27 cellular contexts compared by ENCODE assay signal in genomic region chr1:64117492-64117891, GRCh38.
DNase-seq lines count a peak whose midpoint lies in the region; ATAC-seq, FAIRE-seq and TF ChIP-seq lines count a peak whose summit lies in the region.
"Had no signal": no experiment of that assay in that cellular context is flagged by ENCODE, and none has a peak within 500 bp of the region (broad histone marks: within the 10 kb centered on the region; RNA-seq: fewer than 3 reads in every experiment).

No MANE protein-coding gene starts in this region.

- no peak for FAIRE-seq in K562 (lab: Jason Lieb, UNC)
- peak; percentile 29 for FAIRE-seq in keratinocyte (lab: Jason Lieb, UNC)
- FAIRE-seq: A204.1, GM12878, GM12892, GM18507 had no signal

- WGBS in K562 (ENCODE audit: insufficient coverage, low coverage, missing lambda C conversion rate), result 0% methylated on average over 1 of the region's 1 CpG

- no peaks in the 10 kb centered on the region for H3K9me3 Mint-ChIP-seq in chondrocyte (ENCODE audit: low read depth)
- H3K9me3 Mint-ChIP-seq: CD4-positive, alpha-beta memory T cell had no signal

- H4K20me1 ChIP-seq in K562 (replicated peaks; ENCODE audit: control insufficient read depth, insufficient read depth, low read length), result no peaks in the 10 kb centered on the region
- H4K20me1 ChIP-seq in keratinocyte (ENCODE audit: control insufficient read depth, extremely low read depth, insufficient read depth, low read length), result no peaks in the 10 kb centered on the region
- no peaks in the 10 kb centered on the region for H4K20me1 ChIP-seq in Karpas-422 (ENCODE audit: insufficient read depth, low read depth, low read length)
- H4K20me1 ChIP-seq: BLaER1 had no signal

- in situ Hi-C loops in K562 (cut with MboI), result no loop called here

- DNase-seq in K562 (ENCODE audit: extremely low read depth in 1 of 4, low spot score in 3 of 4), result no peak
- no peak for DNase-seq in chondrocyte (ENCODE audit: low spot score)
- no peak for DNase-seq in keratinocyte (ENCODE audit: low read depth, low spot score)
- DNase-seq in Karpas-422, result no peak
- DNase-seq in NOMO-1 (lab: John Stamatoyannopoulos, UW; ENCODE audit: unreplicated experiment in 2 of 2), result no peak
- DNase-seq: 8988T; ACHN; BE2C; C1 segment of cervical spinal cord; CD4-positive, alpha-beta memory T cell; CD4-positive, CD25-positive, alpha-beta regulatory T cell; CD8-positive, alpha-beta memory T cell; COR-L47; DMS 273 treated with DMSO at 0.1 percent for 48 hours; DMS153; DMS53; DMS79; DND-41; EL; GDM1 had no signal

- H3K4me1 Mint-ChIP-seq in chondrocyte (ENCODE audit: low read depth), result peaks cover 61% of the 10 kb centered on the region
- H3K4me1 Mint-ChIP-seq: CD14-positive monocyte; CD4-positive, alpha-beta memory T cell; CD4-positive, CD25-positive, alpha-beta regulatory T cell; CD8-positive, alpha-beta memory T cell had no signal

- H3K27me3 Mint-ChIP-seq in chondrocyte (ENCODE audit: low read depth), result no peaks in the 10 kb centered on the region

- TF ChIP-seq RAD21 in K562 (CRISPR knock-in tag; conservative IDR thresholded peaks at IDR 0.05 in 1 of 2, IDR thresholded peaks at IDR 0.05 in 1 of 2), result no peak

- no peak for ATAC-seq in K562
- ATAC-seq in GM18511 (IDR thresholded peaks at IDR 0.05; ENCODE audit: unreplicated experiment), result no peak
- ATAC-seq: GM12878 had no signal

- TF ChIP-seq EP300 in K562 (IDR thresholded peaks at IDR 0.05; ENCODE audit: low read length), result no peak

- H3K9me3 ChIP-seq in K562 (replicated peaks; ENCODE audit: control insufficient read depth, insufficient read depth, low read depth, low read length) (no peaks in the 10 kb centered on the region), keratinocyte (ENCODE audit: control insufficient read depth, low read depth, low read length) (no peaks in the 10 kb centered on the region), Karpas-422 (ENCODE audit: low read length) (no peaks in the 10 kb centered on the region)
- H3K9me3 ChIP-seq: BE2C, BLaER1 had no signal

- no peaks in the 10 kb centered on the region for H3K9me1 ChIP-seq in K562 (ENCODE audit: control insufficient read depth, insufficient read depth, low read length)
- no peaks in the 10 kb centered on the region for H3K9me1 ChIP-seq in keratinocyte (ENCODE audit: control insufficient read depth, extremely low read depth, insufficient read depth, low read length)

- intact Hi-C loops in K562 (cut with micrococcal nuclease), result no loop called here

- H3K4me3 Mint-ChIP-seq in chondrocyte (ENCODE audit: unreplicated experiment), result no peak overlapping the region
- H3K4me3 Mint-ChIP-seq: CD14-positive monocyte; CD4-positive, alpha-beta memory T cell; CD4-positive, CD25-positive, alpha-beta regulatory T cell; CD8-positive, alpha-beta memory T cell had no signal

- no peaks in the 10 kb centered on the region for H3K4me1 ChIP-seq in K562 (replicated peaks in 1 of 2; ENCODE audit: control insufficient read depth in 2 of 2, insufficient read depth in 2 of 2, low read length in 2 of 2)
- H3K4me1 ChIP-seq in keratinocyte (ENCODE audit: control insufficient read depth, extremely low read depth, insufficient read depth, low read length), result peaks cover 35% of the 10 kb centered on the region
- H3K4me1 ChIP-seq in Karpas-422 (ENCODE audit: low read length), result no peaks in the 10 kb centered on the region
- H3K4me1 ChIP-seq: BE2C, BLaER1 had no signal

- no peak for TF ChIP-seq POLR2A in K562 (conservative IDR thresholded peaks at IDR 0.05)

- POLR2A ChIA-PET in K562 (lab: Yijun Ruan, JAX), result no interaction called here

- H3K4me3 ChIP-seq in K562 (no peak overlapping the region), keratinocyte (ENCODE audit: control insufficient read depth in 2 of 3, extremely low read depth in 1 of 3, insufficient read depth in 2 of 3, low read depth in 1 of 3, low read length in 3 of 3) (no peak overlapping the region), Karpas-422 (ENCODE audit: low read length) (no peak overlapping the region)
- H3K4me3 ChIP-seq: BLaER1, GM12878 had no signal

- H2AFZ ChIP-seq in K562 (ENCODE audit: low read depth, low read length) (no peak overlapping the region), keratinocyte (ENCODE audit: control insufficient read depth, low read length) (no peak overlapping the region), Karpas-422 (ENCODE audit: low read length) (no peak overlapping the region)

- no peaks in the 10 kb centered on the region for H3K9me2 ChIP-seq in Karpas-422 (replicated peaks; ENCODE audit: insufficient read depth, low read length)

- TF ChIP-seq CTCF in K562 (IDR thresholded peaks at IDR 0.05 in 2 of 3, conservative IDR thresholded peaks at IDR 0.05 in 1 of 3; ENCODE audit: insufficient read depth in 2 of 3, low read depth in 1 of 3, low read length in 3 of 3), result no peak
- TF ChIP-seq CTCF in chondrocyte (IDR thresholded peaks at IDR 0.05), result no peak
- TF ChIP-seq CTCF in keratinocyte (optimal IDR thresholded peaks at IDR 0.05 in 1 of 3, IDR thresholded peaks at IDR 0.05 in 1 of 3, conservative IDR thresholded peaks at IDR 0.05 in 1 of 3; ENCODE audit: extremely low read depth in 1 of 3, insufficient read depth in 2 of 3, low read length in 3 of 3), result no peak

- H3K27me3 ChIP-seq in K562 (ENCODE audit: control insufficient read depth in 2 of 2, insufficient read depth in 2 of 2, low read length in 2 of 2) (no peaks in the 10 kb centered on the region), keratinocyte (ENCODE audit: control insufficient read depth, extremely low read depth, insufficient read depth, low read length) (no peaks in the 10 kb centered on the region), Karpas-422 (ENCODE audit: low read length) (no peaks in the 10 kb centered on the region)
- H3K27me3 ChIP-seq: BE2C, BLaER1 had no signal

- no TSS peak for BruUV-seq in K562 (replicated peaks; lab: Mats Ljungman, UMichigan)

- CTCF ChIA-PET in K562 (lab: Yijun Ruan, JAX; ENCODE audit: low intra/inter-chr PET ratio), result no interaction called here

- H3K9ac ChIP-seq in K562 (ENCODE audit: insufficient read depth in 1 of 2, low read depth in 2 of 2, low read length in 2 of 2), result no peak overlapping the region
- H3K9ac ChIP-seq in keratinocyte (ENCODE audit: control insufficient read depth, extremely low read depth, insufficient read depth, low read length), result no peak overlapping the region
- no peak overlapping the region for H3K9ac ChIP-seq in Karpas-422 (ENCODE audit: low read length)
- H3K9ac ChIP-seq: BLaER1 had no signal

- dilution Hi-C loops in keratinocyte (cut with MboI; ENCODE audit: extremely low pct_ligation_motif_present, low sequenced_read_pairs), result no loop called here

- H3K27ac Mint-ChIP-seq in chondrocyte (ENCODE audit: unreplicated experiment), result peak overlapping the region; percentile 73
- H3K27ac Mint-ChIP-seq: CD14-positive monocyte; CD4-positive, alpha-beta memory T cell; CD4-positive, CD25-positive, alpha-beta regulatory T cell had no signal

- H3K79me2 ChIP-seq in K562 (ENCODE audit: control insufficient read depth, insufficient read depth, low read length) (no peaks in the 10 kb centered on the region), keratinocyte (ENCODE audit: control insufficient read depth, insufficient read depth, low read length) (no peaks in the 10 kb centered on the region), Karpas-422 (ENCODE audit: low read length) (no peaks in the 10 kb centered on the region)

- no peak overlapping the region for H3K27ac ChIP-seq in K562 (ENCODE audit: extremely low read depth, low read depth, low read length)
- H3K27ac ChIP-seq in keratinocyte (ENCODE audit: control insufficient read depth, insufficient read depth, low read length), result no peak overlapping the region
- H3K27ac ChIP-seq in Karpas-422 (ENCODE audit: low read length), result no peak overlapping the region
- H3K27ac ChIP-seq: BLaER1 had no signal

- H3K36me3 ChIP-seq in K562 (ENCODE audit: control insufficient read depth, insufficient read depth, low read length) (no peaks in the 10 kb centered on the region), keratinocyte (ENCODE audit: control insufficient read depth in 2 of 2, extremely low read depth in 1 of 2, insufficient read depth in 2 of 2, low read length in 2 of 2) (no peaks in the 10 kb centered on the region), Karpas-422 (ENCODE audit: insufficient read depth, low read length) (no peaks in the 10 kb centered on the region)
- H3K36me3 ChIP-seq: BE2C, BLaER1 had no signal

- H3K4me2 ChIP-seq in K562 (ENCODE audit: insufficient read depth, low read length), result no peak overlapping the region
- no peak overlapping the region for H3K4me2 ChIP-seq in keratinocyte (ENCODE audit: control insufficient read depth, extremely low read depth, insufficient read depth, low read depth, low read length)
- H3K4me2 ChIP-seq in Karpas-422 (ENCODE audit: low read depth, low read length, poor library complexity, severe bottlenecking), result no peak overlapping the region
- H3K4me2 ChIP-seq: BLaER1 had no signal

- H3K36me3 Mint-ChIP-seq in chondrocyte (ENCODE audit: low read depth), result peaks cover 13% of the 10 kb centered on the region
- H3K36me3 Mint-ChIP-seq: CD14-positive monocyte; CD4-positive, alpha-beta memory T cell; CD4-positive, CD25-positive, alpha-beta regulatory T cell; CD8-positive, alpha-beta memory T cell had no signal

TF ChIP-seq in K562, 482 proteins besides CTCF, POLR2A, EP300 and RAD21:
- TF ChIP-seq NR3C1 (CRISPR knock-in tag; IDR thresholded peaks at IDR 0.05) (no peak), RBM25 (IDR thresholded peaks at IDR 0.05; ENCODE audit: low read depth, low read length, severe bottlenecking) (peak; percentile 66), SMC3 (conservative IDR thresholded peaks at IDR 0.05; ENCODE audit: insufficient read depth, low read depth, low read length) (no peak)
